In the genomic region with DNA sequence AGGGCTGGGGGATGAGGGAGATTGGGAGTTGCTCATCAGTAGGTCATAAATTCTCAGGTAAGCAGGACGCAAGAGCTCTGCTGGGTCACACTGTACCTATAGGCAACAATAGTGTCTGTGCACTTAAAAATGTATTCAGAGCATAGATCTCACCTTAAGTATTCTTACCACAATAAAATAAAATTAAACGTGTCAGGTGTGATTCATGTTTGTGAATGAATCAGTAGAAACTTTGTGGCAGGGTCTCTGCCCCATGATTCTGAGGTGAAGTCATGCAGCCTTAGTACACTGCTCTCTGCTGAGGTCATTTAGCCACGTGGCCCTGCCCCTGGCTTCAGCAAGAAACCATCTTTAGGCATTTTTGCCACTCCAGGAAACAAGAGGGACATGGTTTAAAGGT, we compare ENCODE assay signal across 21 cellular contexts.
"Had no signal": no experiment of that assay in that cellular context is flagged by ENCODE, and none has a peak within 500 bp of the region (broad histone marks: within the 10 kb centered on the region; RNA-seq: fewer than 3 reads in every experiment).

No MANE protein-coding gene starts in this region.

- H3K9me3 ChIP-seq: heart left ventricle, psoas muscle, right lobe of liver, tibial nerve, vagina had no signal

- H3K27me3 ChIP-seq: right lobe of liver, tibial nerve, vagina had no signal

- ATAC-seq: heart left ventricle; left cardiac atrium; psoas muscle; right lobe of liver; stimulated activated memory B cell treated with anti-CD40 and anti-IgM and Interleukin-4, amounts not matched to agents 10 μg/mL and 1 μg/mL and 100 μg/mL, for 72 hours had no signal

- H3K4me1 ChIP-seq: heart left ventricle, psoas muscle, right lobe of liver, tibial nerve, vagina had no signal

- H3K9me3 Mint-ChIP-seq: activated naive CD8-positive, alpha-beta T cell treated with anti-CD3 and anti-CD28 coated beads, Interleukin-2, amount 10 ng/mL, durations not matched to agents 7 days and 5 days; activated T-cell treated with anti-CD3 and anti-CD28 coated beads, Interleukin-2, amount 50 U/mL, for 4 hours; immature natural killer cell; neural crest cell; stimulated activated memory B cell treated with anti-CD40 and anti-IgM and Interleukin-4, amounts not matched to agents 10 μg/mL and 1 μg/mL and 100 μg/mL, for 72 hours had no signal

- H3K27me3 Mint-ChIP-seq: stimulated activated memory B cell treated with anti-CD40 and anti-IgM and Interleukin-4, amounts not matched to agents 10 μg/mL and 1 μg/mL and 100 μg/mL, for 72 hours had no signal

- H3K4me3 Mint-ChIP-seq: activated naive CD8-positive, alpha-beta T cell treated with anti-CD3 and anti-CD28 coated beads, Interleukin-2, amount 10 ng/mL, durations not matched to agents 7 days and 5 days; activated T-cell treated with anti-CD3 and anti-CD28 coated beads, Interleukin-2, amount 50 U/mL, for 4 hours; immature natural killer cell; neural crest cell; stimulated activated memory B cell treated with anti-CD40 and anti-IgM and Interleukin-4, amounts not matched to agents 10 μg/mL and 1 μg/mL and 100 μg/mL, for 72 hours had no signal

- DNase-seq: activated CD4-positive, alpha-beta T cell treated with anti-CD3 and anti-CD28 coated beads, Interleukin-2, amount 50 U/mL, for 48 hours; activated gamma-delta T cell; activated naive CD8-positive, alpha-beta T cell treated with anti-CD3 and anti-CD28 coated beads, Interleukin-2, amount 10 ng/mL, durations not matched to agents 7 days and 5 days; activated T-cell treated with anti-CD3 and anti-CD28 coated beads, Interleukin-2, amount 50 U/mL, for 4 hours; anterior cingulate cortex; cerebellar nuclear complex; effector CD8-positive, alpha-beta T cell; heart left ventricle; immature natural killer cell; left cardiac atrium; midbrain; psoas muscle; right lobe of liver had no signal

- H3K4me1 Mint-ChIP-seq: activated naive CD8-positive, alpha-beta T cell treated with anti-CD3 and anti-CD28 coated beads, Interleukin-2, amount 10 ng/mL, durations not matched to agents 7 days and 5 days; immature natural killer cell; stimulated activated memory B cell treated with anti-CD40 and anti-IgM and Interleukin-4, amounts not matched to agents 10 μg/mL and 1 μg/mL and 100 μg/mL, for 72 hours had no signal

- H3K4me2 ChIP-seq: smooth muscle cell had no signal

- H3K36me3 ChIP-seq: heart left ventricle, right lobe of liver, tibial nerve, vagina had no signal

- FAIRE-seq: endothelial cell of umbilical vein, frontal cortex had no signal

- H3K27ac Mint-ChIP-seq: activated naive CD8-positive, alpha-beta T cell treated with anti-CD3 and anti-CD28 coated beads, Interleukin-2, amount 10 ng/mL, durations not matched to agents 7 days and 5 days; immature natural killer cell; stimulated activated memory B cell treated with anti-CD40 and anti-IgM and Interleukin-4, amounts not matched to agents 10 μg/mL and 1 μg/mL and 100 μg/mL, for 72 hours had no signal

- H3K36me3 Mint-ChIP-seq: activated naive CD8-positive, alpha-beta T cell treated with anti-CD3 and anti-CD28 coated beads, Interleukin-2, amount 10 ng/mL, durations not matched to agents 7 days and 5 days; immature natural killer cell; stimulated activated memory B cell treated with anti-CD40 and anti-IgM and Interleukin-4, amounts not matched to agents 10 μg/mL and 1 μg/mL and 100 μg/mL, for 72 hours had no signal

- H3K27ac ChIP-seq: heart left ventricle, psoas muscle, right lobe of liver, tibial nerve, vagina had no signal

- H3K4me3 ChIP-seq: heart left ventricle, lung, psoas muscle, right lobe of liver, smooth muscle cell, tibial nerve, vagina had no signal
